ENCODE assay signal across 32 cellular contexts in the genomic region with DNA sequence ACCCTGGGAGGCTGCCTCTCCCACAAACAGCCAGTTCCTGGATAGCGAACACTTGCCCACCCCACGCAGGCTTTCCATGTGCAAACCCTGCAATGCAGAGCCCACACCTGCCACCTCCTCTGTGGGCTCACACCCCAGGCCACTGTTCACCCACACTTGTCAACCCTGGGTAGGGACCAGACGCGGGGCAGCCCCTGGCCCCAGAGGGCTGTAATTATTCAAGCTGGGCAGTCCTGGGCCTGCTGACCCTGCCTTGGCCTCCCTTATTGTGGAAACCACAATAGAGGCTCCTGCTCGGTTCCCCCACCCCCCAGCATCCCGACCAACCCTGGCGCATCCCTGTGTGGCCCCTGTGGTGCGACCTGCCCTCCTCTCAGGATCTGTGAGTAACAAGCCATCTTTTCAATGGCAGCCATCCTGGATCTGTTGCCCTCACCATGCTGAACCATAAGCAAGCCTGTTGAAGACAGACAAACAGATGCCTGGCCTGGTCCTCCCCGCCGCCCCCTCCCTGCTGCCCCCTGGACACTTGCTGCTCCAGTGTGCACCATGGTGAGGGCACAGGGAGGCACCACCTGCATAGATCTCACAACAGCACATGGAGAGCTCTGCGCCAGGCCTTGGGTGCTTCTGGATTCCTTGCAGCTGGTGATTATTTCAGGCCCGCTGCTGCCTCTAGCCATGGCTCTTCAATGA.
"Had no signal": no experiment of that assay in that cellular context is flagged by ENCODE, and none has a peak within 500 bp of the region (broad histone marks: within the 10 kb centered on the region; RNA-seq: fewer than 3 reads in every experiment).

No MANE protein-coding gene starts in this region.

- H3K36me3 Mint-ChIP-seq: activated CD4-positive, alpha-beta memory T cell treated with anti-CD3 and anti-CD28 coated beads for 36 hours had no signal

- ATAC-seq: activated T-cell treated with anti-CD3 and anti-CD28 coated beads, Interleukin-2, amount 50 U/mL, for 72 hours; activated T-helper 17 cell treated with anti-CD3 and anti-CD28 coated beads, Interleukin-2, amount 50 U/mL, for 72 hours; Panc1 had no signal

- DNase-seq: activated B cell treated with CpG ODN at 0.5 μM for 24 hours; activated CD4-positive, alpha-beta memory T cell treated with anti-CD3 and anti-CD28 coated beads for 36 hours; activated CD4-positive, alpha-beta T cell treated with anti-CD3 and anti-CD28 coated beads for 4 hours; activated CD4-positive, alpha-beta T cell treated with anti-CD3 and anti-CD28 coated beads, Interleukin-2, amount 50 U/mL, for 1 hour; activated CD4-positive, CD25-positive, alpha-beta regulatory T cell treated with anti-CD3 and anti-CD28 coated beads, Interleukin-2, amount 50 U/mL, for 72 hours; activated gamma-delta T cell treated with Interleukin-2 at 50 U/mL for 16 hours; activated naive CD4-positive, alpha-beta T cell treated with anti-CD3 and anti-CD28 coated beads, Interleukin-2, amount 50 U/mL, for 16 hours; activated naive CD8-positive, alpha-beta T cell treated with anti-CD3 and anti-CD28 coated beads for 36 hours; activated T-cell treated with anti-CD3 and anti-CD28 coated beads, Interleukin-2, amount 50 U/mL, for 1 hour; activated T-cell treated with anti-CD3 and anti-CD28 coated beads, Interleukin-2, amount 50 U/mL, for 72 hours; amniotic stem cell; Karpas-422; KBM-7; NCI-H1105; NCI-H1417 treated with DMSO at 0.1 percent for 48 hours; NCI-H187 treated with DMSO at 0.1 percent for 48 hours; NCI-H2081; NCI-H345; NCI-H524 treated with DMSO at 0.1 percent for 48 hours; SHP77; SJCRH30; SW 1271; T-helper 1 cell; T-helper 2 cell; T-helper 9 cell had no signal

- H3K4me1 ChIP-seq: ascending aorta, SJCRH30 had no signal

- H3K4me3 ChIP-seq: ascending aorta, cardiac muscle cell, SJCRH30, SK-N-MC had no signal

- H3K27me3 Mint-ChIP-seq: activated CD4-positive, alpha-beta memory T cell treated with anti-CD3 and anti-CD28 coated beads for 36 hours; activated naive CD8-positive, alpha-beta T cell treated with anti-CD3 and anti-CD28 coated beads for 36 hours had no signal

- H3K4me3 Mint-ChIP-seq: activated B cell treated with CpG ODN at 0.5 μM for 24 hours; activated CD4-positive, alpha-beta memory T cell treated with anti-CD3 and anti-CD28 coated beads for 36 hours; activated naive CD8-positive, alpha-beta T cell treated with anti-CD3 and anti-CD28 coated beads for 36 hours; activated T-cell treated with anti-CD3 and anti-CD28 coated beads, Interleukin-2, amount 50 U/mL, for 72 hours; activated T-helper 17 cell treated with anti-CD3 and anti-CD28 coated beads, Interleukin-2, amount 50 U/mL, for 72 hours; central memory CD8-positive, alpha-beta T cell had no signal

- H3K27ac Mint-ChIP-seq: activated B cell treated with CpG ODN at 0.5 μM for 24 hours; activated CD4-positive, alpha-beta memory T cell treated with anti-CD3 and anti-CD28 coated beads for 36 hours; activated naive CD8-positive, alpha-beta T cell treated with anti-CD3 and anti-CD28 coated beads for 36 hours; activated T-cell treated with anti-CD3 and anti-CD28 coated beads, Interleukin-2, amount 50 U/mL, for 72 hours; activated T-helper 17 cell treated with anti-CD3 and anti-CD28 coated beads, Interleukin-2, amount 50 U/mL, for 72 hours had no signal

- H3K9me3 ChIP-seq: ascending aorta, SJCRH30 had no signal

- H3K9me3 Mint-ChIP-seq: activated B cell treated with CpG ODN at 0.5 μM for 24 hours; activated naive CD8-positive, alpha-beta T cell treated with anti-CD3 and anti-CD28 coated beads for 36 hours had no signal

- H3K36me3 ChIP-seq: ascending aorta, cardiac muscle cell, SJCRH30 had no signal

- H3K27ac ChIP-seq: ascending aorta, cardiac muscle cell, SJCRH30, SK-N-MC, VCaP had no signal

- H3K27me3 ChIP-seq: ascending aorta, cardiac muscle cell had no signal

- H3K4me1 Mint-ChIP-seq: activated B cell treated with CpG ODN at 0.5 μM for 24 hours; activated naive CD8-positive, alpha-beta T cell treated with anti-CD3 and anti-CD28 coated beads for 36 hours; activated T-helper 17 cell treated with anti-CD3 and anti-CD28 coated beads, Interleukin-2, amount 50 U/mL, for 72 hours; central memory CD8-positive, alpha-beta T cell had no signal
